Comparison of ENCODE assay signal across 8 cellular contexts in the genomic region with DNA sequence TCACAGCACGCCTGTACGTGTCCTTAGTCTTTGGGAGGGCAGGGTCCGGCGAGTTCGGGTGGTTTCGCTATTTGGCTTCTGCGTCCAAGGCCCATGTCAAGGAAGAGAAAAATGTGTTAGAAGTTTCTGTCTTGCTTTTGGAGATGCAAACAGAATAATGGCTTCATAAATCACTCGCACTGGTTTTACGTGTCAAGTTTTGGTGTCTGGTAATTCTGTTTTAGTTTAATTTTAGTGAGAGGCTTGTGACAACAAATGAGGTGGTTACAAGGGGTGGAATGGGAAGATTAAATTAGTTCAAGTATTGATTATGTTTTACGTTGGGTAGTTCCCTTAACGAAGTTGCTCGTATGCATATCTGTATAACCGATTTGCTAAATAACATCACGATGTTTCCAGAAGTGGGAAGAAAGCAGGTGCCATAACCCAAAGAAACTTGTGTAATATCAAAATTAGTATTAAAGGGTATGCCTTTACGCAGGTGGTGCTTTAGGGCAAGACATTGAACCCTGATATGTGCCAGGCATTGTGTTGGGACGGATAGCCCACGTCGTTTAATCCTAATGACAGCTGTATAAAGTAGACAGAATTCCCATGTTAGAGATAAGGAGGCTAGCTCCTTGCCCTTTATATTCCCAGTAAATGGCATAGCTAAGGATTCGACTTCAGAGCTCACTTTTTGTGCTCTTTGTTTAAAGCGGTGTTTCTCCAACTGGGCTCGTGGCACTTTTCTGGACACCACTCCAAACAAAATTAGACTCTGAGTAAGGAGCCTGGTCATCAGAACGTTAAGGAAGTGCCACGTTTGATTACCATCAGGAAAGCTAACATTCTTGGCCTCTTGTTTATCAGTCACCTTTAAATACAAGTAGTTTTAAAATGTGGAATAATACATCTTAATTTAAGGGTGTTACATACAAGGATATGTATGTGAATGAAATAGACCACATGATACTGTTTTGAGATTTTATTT. TPM values are rescaled to one million over a fixed set of nuclear protein-coding genes. Genes with fewer than 3 reads are reported as not detected.
DNase-seq lines count a peak whose midpoint lies in the region; ATAC-seq, FAIRE-seq and TF ChIP-seq lines count a peak whose summit lies in the region.

No MANE protein-coding gene starts in this region.

- DNase-seq in GM12878 (ENCODE audit: low read depth, low spot score) (no peak), lung (ENCODE audit: low spot score) (no peak), aorta (no peak), DMS114 treated with DMSO at 0.1 percent for 48 hours (lab: John Stamatoyannopoulos, UW; ENCODE audit: unreplicated experiment) (no peak), retina (no peak), GM03348 (ENCODE audit: low spot score) (no peak)

- H3K9me3 ChIP-seq in GM12878 (replicated peaks; ENCODE audit: control insufficient read depth, insufficient read depth, low read length) (no peaks in the 10 kb centered on the region), lung (ENCODE audit: control insufficient read depth in 2 of 2, insufficient read depth in 1 of 2, low read length in 1 of 2) (no peaks in the 10 kb centered on the region), aorta (ENCODE audit: control insufficient read depth, low read length) (no peaks in the 10 kb centered on the region)

- WGBS in GM12878 (ENCODE audit: insufficient coverage, insufficient replicate concordance, low lambda C conversion rate, missing lambda C conversion rate) = under 1% methylated on average over 23 of the region's 23 CpGs
- 13 to 16% methylated on average over 23 of the region's 23 CpGs for WGBS in lung, 2 donors
- WGBS in aorta, 2 donors = 11 to 12% methylated on average over 23 of the region's 23 CpGs

- TF ChIP-seq POLR2A in GM12878 (IDR thresholded peaks at IDR 0.05; ENCODE audit: low read depth, low read length) = no peak

- TF ChIP-seq RAD21 in GM12878 (IDR thresholded peaks at IDR 0.05; ENCODE audit: insufficient read depth, low read depth, low read length) = no peak

- H3K27me3 ChIP-seq in GM12878 (replicated peaks in 1 of 2; ENCODE audit: control insufficient read depth in 2 of 2, insufficient read depth in 2 of 2, low read length in 1 of 2) (no peaks in the 10 kb centered on the region), lung (ENCODE audit: control insufficient read depth, insufficient read depth) (no peaks in the 10 kb centered on the region), aorta (ENCODE audit: control insufficient read depth in 1 of 2, insufficient read depth in 2 of 2, low read length in 1 of 2) (no peaks in the 10 kb centered on the region)

- intact Hi-C loops in GM12878 (cut with micrococcal nuclease; ENCODE audit: unreplicated experiment) = loop anchor here (2.0 to 5.0 kb wide), 3 partner anchors 30 to 1576 kb away; a partner anchor contains a TSS
- intact Hi-C loops in aorta (cut with DNase I) = loop anchor here in 1 of 2 donors (2.0 to 10.0 kb wide), 2 partner anchors 30 to 1194 kb away; a partner anchor contains a TSS

- TF ChIP-seq CTCF in GM12875 (IDR thresholded peaks at IDR 0.05; ENCODE audit: borderline replicate concordance, insufficient read depth, low read depth, low read length) (no peak), GM12878 (IDR thresholded peaks at IDR 0.05 in 2 of 3, conservative IDR thresholded peaks at IDR 0.05 in 1 of 3; ENCODE audit: control insufficient read depth in 2 of 3, extremely low read depth in 1 of 3, insufficient read depth in 1 of 3, low read depth in 3 of 3, low read length in 3 of 3) (no peak), lung (IDR thresholded peaks at IDR 0.05; ENCODE audit: control extremely low read depth, extremely low read depth) (no peak)

- H2AFZ ChIP-seq in GM12878 (ENCODE audit: control insufficient read depth, low read depth, low read length) = peak overlapping the region; percentile 88

- BruUV-seq in GM12878 (replicated peaks; lab: Mats Ljungman, UMichigan) = TSS peak; percentile 72

- POLR2A ChIA-PET in GM12878 (lab: Charles Lee) = interaction anchor here (0.6 to 3.5 kb wide), 4 partner anchors 22 to 496 kb away, joined by 3 to 31 read pairs (median 3); a partner anchor contains a TSS

- H3K36me3 ChIP-seq in GM12878 (ENCODE audit: control insufficient read depth in 2 of 2, insufficient read depth in 2 of 2, low read length in 1 of 2) (peaks cover 3 to 36% of the 10 kb centered on the region in 2 experiments), lung (ENCODE audit: control insufficient read depth in 2 of 2, insufficient read depth in 2 of 2, low read length in 2 of 2) (peaks cover 17 to 23% of the 10 kb centered on the region in 2 donors), aorta (ENCODE audit: control insufficient read depth in 1 of 2, insufficient read depth in 2 of 2, low read length in 1 of 2) (peaks cover 6% of the 10 kb centered on the region in 2 donors)

- no peak for TF ChIP-seq EP300 in GM12878 (IDR thresholded peaks at IDR 0.05; ENCODE audit: borderline replicate concordance in 1 of 2, control insufficient read depth in 1 of 2, low read depth in 2 of 2, low read length in 2 of 2)

- SMC1A ChIA-PET in GM12878 (lab: Charles Lee; ENCODE audit: uncharacterized antibody, unreplicated experiment) = interaction anchor here (1.2 to 3.6 kb wide), 3 partner anchors 8 to 29 kb away, joined by 4 to 16 read pairs (median 7); a partner anchor contains a TSS

- H3K4me1 ChIP-seq in GM12878 (ENCODE audit: control insufficient read depth, insufficient read depth, low read length) = peaks cover 8% of the 10 kb centered on the region; the same call in 1 of the 2 replicates
- H3K4me1 ChIP-seq in lung (ENCODE audit: control insufficient read depth in 2 of 2, insufficient read depth in 2 of 2, low read length in 2 of 2) = peaks cover 5 to 15% of the 10 kb centered on the region in 2 donors
- H3K4me1 ChIP-seq in aorta (ENCODE audit: control insufficient read depth in 1 of 2, insufficient read depth in 2 of 2, low read length in 2 of 2) = peaks cover 0 to 3% of the 10 kb centered on the region in 2 donors

- peak overlapping the region; percentile 95 for H3K27ac ChIP-seq in GM12878 (ENCODE audit: control insufficient read depth, insufficient read depth)
- H3K27ac ChIP-seq in lung (ENCODE audit: low read depth in 1 of 2, low read length in 1 of 2) = peak overlapping the region; percentile 39 to 94
- H3K27ac ChIP-seq in aorta (ENCODE audit: low read depth in 1 of 2, low read length in 2 of 2) = peak overlapping the region; percentile 60 to 62

- H4K20me1 ChIP-seq in GM12878 (ENCODE audit: control insufficient read depth, insufficient read depth) = peaks cover 4% of the 10 kb centered on the region; the same call in 1 of the 2 replicates

- peak; percentile 3 for ATAC-seq in HG03457 (IDR thresholded peaks at IDR 0.05; ENCODE audit: unreplicated experiment)
- peak; percentile 44 for ATAC-seq in GM12878
- ATAC-seq in lung (ENCODE audit: insufficient read depth, low FRiP score) = no peak
- no peak for ATAC-seq in aorta (ENCODE audit: low FRiP score)

- RAD21 ChIA-PET in GM12878 (lab: Charles Lee; ENCODE audit: unreplicated experiment) = interaction anchor here (1.2 to 1.3 kb wide), 2 partner anchors 10 to 602 kb away, joined by 3 to 4 read pairs; no protein-coding TSS in a partner anchor

- H3K79me2 ChIP-seq in GM12878 (ENCODE audit: control insufficient read depth, insufficient read depth, low read length) = peaks cover 48% of the 10 kb centered on the region

- no peak for FAIRE-seq in GM12878 (lab: Jason Lieb, UNC)

- peak overlapping the region; percentile 65 for H3K4me3 ChIP-seq in GM12875 (ENCODE audit: low read depth, low read length)
- peak overlapping the region; percentile 92 for H3K4me3 ChIP-seq in GM12878
- peak overlapping the region; percentile 64 for H3K4me3 ChIP-seq in lung
- peak overlapping the region; percentile 95 to 96 for H3K4me3 ChIP-seq in aorta (ENCODE audit: low read length in 2 of 2)

- peak overlapping the region; percentile 100 for H3K9ac ChIP-seq in GM12878 (ENCODE audit: control insufficient read depth, insufficient read depth, low read length)

- H3K4me2 ChIP-seq in GM12878 (ENCODE audit: control insufficient read depth, insufficient read depth) = peak overlapping the region; percentile 87

- in situ Hi-C loops in GM12878 (cut with MboI) = no loop called here

- CTCF ChIA-PET in GM12878 (lab: Yijun Ruan, JAX) = interaction anchor here (2.6 kb wide), 1 partner anchor 29 kb away, joined by 14 read pairs; a partner anchor contains a TSS

RNA-seq across cellular contexts. Expression of a gene that starts 0.8 kb away (rescaled TPM):
- 184 and 224 TPM in 2 replicates for total RNA-seq in GM12878 (2013; cell fraction: nucleolus; rRNA removed)
- 1,907 and 2,024 TPM in 2 replicates for total RNA-seq in GM12878 (2014; rRNA removed)
- 2,117 and 2,268 TPM in 2 replicates for total RNA-seq in GM12878 (2014; rRNA removed; fragmentation: Illumina TruSeq; extraction: Trizol)
- 1,927 and 2,065 TPM in 2 replicates for total RNA-seq in GM12878 (2021)
- polyA plus RNA-seq in GM12878 (2011; ENCODE audit: low read depth) = 2,678 TPM
- polyA plus RNA-seq in GM12878 (2011; rRNA removed) = 4,903 and 4,956 TPM in 2 replicates
- polyA plus RNA-seq in GM12878 (2011; cell fraction: cytosol; rRNA removed) = 2,203 and 3,641 TPM in 2 replicates
- polyA plus RNA-seq in GM12878 (2011; cell fraction: nucleus; rRNA removed) = 681 and 1,050 TPM in 2 replicates
- 5,112 and 5,810 TPM in 2 replicates for polyA plus RNA-seq in GM12878 (2012)
- 2,811 and 3,255 TPM in 2 replicates for polyA plus RNA-seq in GM12878 (2014; fragmentation: Illumina TruSeq; extraction: Trizol)
- 1,000 to 10,000 TPM; 6,449 to 6,697 TPM for polyA plus RNA-seq in GM12878 (2014; fragmentation: Nextera tagmentation; extraction: Ambion mirVana)
- 3,285 and 3,455 TPM in 2 replicates for polyA plus RNA-seq in GM12878 (2014; rRNA removed)
- 1,000 to 10,000 TPM; 1,792 to 1,873 TPM for polyA plus RNA-seq in GM12878 (2016; fragmentation: Nextera tagmentation; extraction: Ambion mirVana)
- polyA minus RNA-seq in GM12878 (2011; rRNA and poly(A)+ RNA removed) = 590 and 632 TPM in 2 replicates
- polyA minus RNA-seq in GM12878 (2011; cell fraction: cytosol; rRNA and poly(A)+ RNA removed) = 133 and 135 TPM in 2 replicates
- polyA minus RNA-seq in GM12878 (2011; cell fraction: nucleus; rRNA and poly(A)+ RNA removed) = 148 and 152 TPM in 2 replicates
- 1,000 to 10,000 TPM in 1 of 2 donors, 100 to 1,000 TPM in 1; 735 to 1,030 TPM for total RNA-seq in lung
- polyA plus RNA-seq in lung = 1,000 to 10,000 TPM; 2,313 to 5,853 TPM
- 1,000 to 10,000 TPM in 1 of 2 donors, 100 to 1,000 TPM in 1; 967 to 1,116 TPM for total RNA-seq in aorta
- polyA plus RNA-seq in aorta = over 10,000 TPM in 1 of 2 donors, 1,000 to 10,000 TPM in 1; 4,600 to 10,627 TPM

RNA-seq across cellular contexts. Expression of a gene that starts 29.2 kb away (rescaled TPM):
- total RNA-seq in GM12878 (2013; cell fraction: nucleolus; rRNA removed) = 46.6 and 47.8 TPM in 2 replicates
- 106 and 132 TPM in 2 replicates for total RNA-seq in GM12878 (2014; rRNA removed)
- total RNA-seq in GM12878 (2014; rRNA removed; fragmentation: Illumina TruSeq; extraction: Trizol) = 141 and 148 TPM in 2 replicates
- 99.5 and 108 TPM in 2 replicates for total RNA-seq in GM12878 (2021)
- 122 TPM for polyA plus RNA-seq in GM12878 (2011; ENCODE audit: low read depth)
- polyA plus RNA-seq in GM12878 (2011; rRNA removed) = 161 and 217 TPM in 2 replicates
- polyA plus RNA-seq in GM12878 (2011; cell fraction: cytosol; rRNA removed) = 89.1 and 103 TPM in 2 replicates
- 38.8 and 45.9 TPM in 2 replicates for polyA plus RNA-seq in GM12878 (2011; cell fraction: nucleus; rRNA removed)
- 159 and 171 TPM in 2 replicates for polyA plus RNA-seq in GM12878 (2012)
- polyA plus RNA-seq in GM12878 (2014; fragmentation: Illumina TruSeq; extraction: Trizol) = 201 and 229 TPM in 2 replicates
- 100 to 1,000 TPM; 542 to 681 TPM for polyA plus RNA-seq in GM12878 (2014; fragmentation: Nextera tagmentation; extraction: Ambion mirVana)
- 99.0 and 117 TPM in 2 replicates for polyA plus RNA-seq in GM12878 (2014; rRNA removed)
- 100 to 1,000 TPM; 323 to 339 TPM for polyA plus RNA-seq in GM12878 (2016; fragmentation: Nextera tagmentation; extraction: Ambion mirVana)
- polyA minus RNA-seq in GM12878 (2011; rRNA and poly(A)+ RNA removed) = 72.9 and 74.0 TPM in 2 replicates
- polyA minus RNA-seq in GM12878 (2011; cell fraction: cytosol; rRNA and poly(A)+ RNA removed) = 23.3 and 25.9 TPM in 2 replicates
- polyA minus RNA-seq in GM12878 (2011; cell fraction: nucleus; rRNA and poly(A)+ RNA removed) = 14.9 and 15.6 TPM in 2 replicates
- total RNA-seq in lung = 10 to 100 TPM; 87.5 to 92.6 TPM
- polyA plus RNA-seq in lung = 100 to 1,000 TPM; 101 to 149 TPM
- 10 to 100 TPM; 63.5 to 67.2 TPM for total RNA-seq in aorta
- 100 to 1,000 TPM in 1 of 2 donors, 10 to 100 TPM in 1; 96.8 to 110 TPM for polyA plus RNA-seq in aorta

Comparison
In these comparisons a context has a peak if more than half of its experiments do, and no peak if none do; other contexts are left out.
1. ATAC-seq: peak in HG03457 (single experiment) and GM12878 (single experiment); none in lung (single experiment) and aorta (single experiment).
2. Peak in every context shown above with its lines, with median percentiles within 50 percentile points of each other: H3K4me3 ChIP-seq and H3K27ac ChIP-seq.